In genomic region chr5:26543987-26544386, GRCh38 we compare ENCODE assay signal across 35 cellular contexts.
"Had no signal": no experiment of that assay in that cellular context is flagged by ENCODE, and none has a peak within 500 bp of the region (broad histone marks: within the 10 kb centered on the region; RNA-seq: fewer than 3 reads in every experiment).

No MANE protein-coding gene starts in this region.

- DNase-seq: Karpas-422, Kasumi-1, KG1, MG63, MM.1S, MV-4-11, NCI-H1048, NCI-H1092, NCI-H1092 treated with DMSO at 0.1 percent for 48 hours, NCI-H1105, NCI-H1105 treated with DMSO at 0.1 percent for 48 hours, NCI-H1417 treated with DMSO at 0.1 percent for 48 hours, NCI-H1436, NCI-H1436 treated with DMSO at 0.1 percent for 48 hours, NCI-H146, NCI-H1694, NCI-H1694 treated with DMSO at 0.1 percent for 48 hours, NCI-H187, NCI-H187 treated with DMSO at 0.1 percent for 48 hours, NCI-H1930, NCI-H2029, NCI-H2029 treated with DMSO at 0.1 percent for 48 hours, NCI-H2081, NCI-H2081 treated with DMSO at 0.1 percent for 48 hours, NCI-H2107, NCI-H2171, NCI-H2171 treated with DMSO at 0.1 percent for 48 hours, NCI-H2227 treated with DMSO at 0.1 percent for 48 hours, NCI-H226, NCI-H345, NCI-H446, NCI-H446 treated with DMSO at 0.1 percent for 48 hours, NCI-H510A, NCI-H510A treated with DMSO at 0.1 percent for 48 hours had no signal

- H3K27me3 ChIP-seq: MG63 had no signal

- H3K9ac ChIP-seq: KMS-11 had no signal

- H3K9me3 ChIP-seq: MG63 had no signal

- H3K4me2 ChIP-seq: KMS-11 had no signal

- H3K27ac ChIP-seq: KMS-11 had no signal

- H3K4me3 ChIP-seq: MG63 had no signal

- H3K36me3 ChIP-seq: MG63 had no signal
